23 cellular contexts compared by ENCODE assay signal in the genomic region with DNA sequence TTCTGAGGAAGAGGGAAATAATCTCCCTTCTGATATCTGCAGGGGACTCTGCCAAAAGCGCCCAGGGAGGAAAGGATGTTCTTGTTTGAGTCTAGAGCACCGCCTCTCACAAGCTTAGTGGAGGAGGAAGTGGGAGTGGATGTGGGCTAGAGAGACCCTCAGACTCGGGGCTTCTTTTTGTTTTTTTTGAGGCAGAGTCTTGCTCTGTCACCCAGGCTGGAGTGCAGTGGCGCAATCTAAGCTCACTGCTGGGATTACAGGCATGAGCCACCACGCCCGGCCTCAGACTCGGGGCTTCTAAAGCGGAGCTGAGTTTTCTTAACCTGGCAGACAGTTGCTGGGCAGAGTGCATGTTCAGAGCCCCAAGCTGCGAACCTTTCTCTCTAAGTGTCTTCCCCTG.
"Had no signal": no experiment of that assay in that cellular context is flagged by ENCODE, and none has a peak within 500 bp of the region (broad histone marks: within the 10 kb centered on the region; RNA-seq: fewer than 3 reads in every experiment).

No MANE protein-coding gene starts in this region.

- H3K4me1 Mint-ChIP-seq: activated naive CD8-positive, alpha-beta T cell treated with anti-CD3 and anti-CD28 coated beads, Interleukin-2, amount 50 U/mL, for 24 hours had no signal

- DNase-seq: activated CD4-positive, alpha-beta T cell treated with anti-CD3 and anti-CD28 coated beads for 4 hours; activated CD8-positive, alpha-beta memory T cell treated with anti-CD3 and anti-CD28 coated beads, Interleukin-2, amount 50 U/mL, for 48 hours; activated CD8-positive, alpha-beta T cell treated with anti-CD3 and anti-CD28 coated beads for 36 hours; activated naive CD4-positive, alpha-beta T cell; activated naive CD8-positive, alpha-beta T cell treated with anti-CD3 and anti-CD28 coated beads, Interleukin-2, amount 50 U/mL, for 24 hours; foreskin keratinocyte; head of caudate nucleus; left cardiac atrium; naive B cell; nucleus accumbens; right cardiac atrium; spleen; stimulated activated CD4-positive, alpha-beta T cell treated with anti-CD3 and anti-CD28 coated beads, Interleukin-1b, Interleukin-23, amount 100 ng/mL, for 48 hours; stimulated activated naive CD4-positive, alpha-beta T cell; substantia nigra; T1000; transverse colon had no signal

- H3K27me3 ChIP-seq: ascending aorta had no signal

- FAIRE-seq: colon had no signal

- H3K36me3 ChIP-seq: ascending aorta, spleen, transverse colon, WERI-Rb-1 had no signal

- H3K4me1 ChIP-seq: ascending aorta, foreskin keratinocyte, transverse colon had no signal

- H3K9me3 ChIP-seq: ascending aorta, spleen, transverse colon had no signal

- H3K27ac Mint-ChIP-seq: activated CD8-positive, alpha-beta T cell treated with anti-CD3 and anti-CD28 coated beads for 36 hours; activated naive CD8-positive, alpha-beta T cell treated with anti-CD3 and anti-CD28 coated beads, Interleukin-2, amount 50 U/mL, for 24 hours; activated T-helper 1 cell treated with anti-CD3 and anti-CD28 coated beads, Interleukin-12 subunit alpha, Interleukin-12 subunit beta, Interleukin-2, Interleukin-4 antibody, amounts not matched to agents 30 ng/mL and 10 ng/mL and 1 ng/mL, durations not matched to agents 14 hours and 24 hours and 36 hours; naive B cell; progenitor cell of endocrine pancreas had no signal

- H3K36me3 Mint-ChIP-seq: naive B cell had no signal

- H3K27ac ChIP-seq: ascending aorta, foreskin keratinocyte, spleen, transverse colon, WERI-Rb-1 had no signal

- H3K4me3 ChIP-seq: ascending aorta, lung, spleen, transverse colon had no signal

- H3K9me3 Mint-ChIP-seq: activated CD8-positive, alpha-beta T cell treated with anti-CD3 and anti-CD28 coated beads for 36 hours; activated naive CD8-positive, alpha-beta T cell treated with anti-CD3 and anti-CD28 coated beads, Interleukin-2, amount 50 U/mL, for 24 hours; activated T-helper 1 cell treated with anti-CD3 and anti-CD28 coated beads, Interleukin-12 subunit alpha, Interleukin-12 subunit beta, Interleukin-2, Interleukin-4 antibody, amounts not matched to agents 30 ng/mL and 10 ng/mL and 1 ng/mL, durations not matched to agents 14 hours and 24 hours and 36 hours had no signal

- H3K4me3 Mint-ChIP-seq: activated CD8-positive, alpha-beta T cell treated with anti-CD3 and anti-CD28 coated beads for 36 hours; activated naive CD8-positive, alpha-beta T cell treated with anti-CD3 and anti-CD28 coated beads, Interleukin-2, amount 50 U/mL, for 24 hours; activated T-helper 1 cell treated with anti-CD3 and anti-CD28 coated beads, Interleukin-12 subunit alpha, Interleukin-12 subunit beta, Interleukin-2, Interleukin-4 antibody, amounts not matched to agents 30 ng/mL and 10 ng/mL and 1 ng/mL, durations not matched to agents 14 hours and 24 hours and 36 hours had no signal
